20 cellular contexts compared by ENCODE assay signal in genomic region chr16:84196727-84197486, GRCh38. TPM values are rescaled to one million over a fixed set of nuclear protein-coding genes. Genes with fewer than 3 reads are reported as not detected.
A peak's percentile ranks its signal among the peaks of the same experiment; 100 is the strongest.
DNase-seq lines count a peak whose midpoint lies in the region; ATAC-seq and TF ChIP-seq lines count a peak whose summit lies in the region.
"Had no signal": no experiment of that assay in that cellular context is flagged by ENCODE, and none has a peak within 500 bp of the region (broad histone marks: within the 10 kb centered on the region; RNA-seq: fewer than 3 reads in every experiment).

No MANE protein-coding gene starts in this region.

- no peak overlapping the region for H3K9ac ChIP-seq in endodermal cell (ENCODE audit: extremely low read depth, low read length, poor library complexity, severe bottlenecking)

- no peak overlapping the region for H3K4me3 Mint-ChIP-seq in endodermal cell
- H3K4me3 Mint-ChIP-seq: activated B cell treated with CpG ODN at 0.5 μM for 24 hours; activated T-helper 17 cell treated with anti-CD3 and anti-CD28 coated beads, Interleukin-2, amount 50 U/mL, for 72 hours; HFFc6; naive thymus-derived CD8-positive, alpha-beta T cell had no signal

- H3K4me1 ChIP-seq in RWPE2 (ENCODE audit: insufficient read depth, poor library complexity, severe bottlenecking): peaks cover 10% of the 10 kb centered on the region
- no peaks in the 10 kb centered on the region for H3K4me1 ChIP-seq in endodermal cell (ENCODE audit: control insufficient read depth, insufficient read depth, low read length)
- H3K4me1 ChIP-seq: testis had no signal

- TF ChIP-seq CTCF in RWPE2 (IDR thresholded peaks at IDR 0.05; ENCODE audit: poor library complexity, severe bottlenecking) (no peak), endodermal cell (conservative IDR thresholded peaks at IDR 0.05) (no peak)

- H3K4me3 ChIP-seq in RWPE2 (ENCODE audit: severe bottlenecking): no peak overlapping the region
- H3K4me3 ChIP-seq in endodermal cell (ENCODE audit: low read length): no peak overlapping the region
- H3K4me3 ChIP-seq in skin epidermis: peak overlapping the region in 5 of 7 experiments; percentile 1 to 29 (median 28)
- H3K4me3 ChIP-seq: heart left ventricle, MG63, smooth muscle cell, testis had no signal

- ATAC-seq in RWPE2 (ENCODE audit: low read depth): peak; percentile 60
- no peak for ATAC-seq in Right ventricle myocardium superior (ENCODE audit: poor library complexity)
- ATAC-seq: activated T-helper 17 cell treated with anti-CD3 and anti-CD28 coated beads, Interleukin-2, amount 50 U/mL, for 72 hours; heart left ventricle; naive thymus-derived CD8-positive, alpha-beta T cell had no signal

- H3K36me3 ChIP-seq in RWPE2 (ENCODE audit: low read depth) (no peaks in the 10 kb centered on the region), endodermal cell (ENCODE audit: control insufficient read depth, insufficient read depth, low read length) (no peaks in the 10 kb centered on the region)
- H3K36me3 ChIP-seq: heart left ventricle, MG63 had no signal

- peaks cover 7% of the 10 kb centered on the region for H3K27me3 Mint-ChIP-seq in endodermal cell (ENCODE audit: insufficient read depth)
- H3K27me3 Mint-ChIP-seq: activated B cell treated with CpG ODN at 0.5 μM for 24 hours; activated T-helper 17 cell treated with anti-CD3 and anti-CD28 coated beads, Interleukin-2, amount 50 U/mL, for 72 hours; naive thymus-derived CD8-positive, alpha-beta T cell had no signal

- WGBS in endodermal cell (ENCODE audit: insufficient coverage in 1 of 2, insufficient read length in 1 of 2), 2 experiments: 80% methylated on average over 10 to 19 of the region's 19 CpGs

- H3K36me3 Mint-ChIP-seq in endodermal cell (ENCODE audit: low read depth): no peaks in the 10 kb centered on the region
- H3K36me3 Mint-ChIP-seq: naive thymus-derived CD8-positive, alpha-beta T cell had no signal

- H3K4me1 Mint-ChIP-seq in endodermal cell: peaks cover 22% of the 10 kb centered on the region

- no peaks in the 10 kb centered on the region for H3K27me3 ChIP-seq in RWPE2 (ENCODE audit: insufficient read depth, poor library complexity, severe bottlenecking)
- H3K27me3 ChIP-seq in endodermal cell (ENCODE audit: control insufficient read depth, insufficient read depth, low read length, poor library complexity, severe bottlenecking): no peaks in the 10 kb centered on the region
- H3K27me3 ChIP-seq: MG63, testis had no signal

- no peaks in the 10 kb centered on the region for H3K9me3 ChIP-seq in RWPE2 (ENCODE audit: severe bottlenecking)
- H3K9me3 ChIP-seq in endodermal cell (ENCODE audit: control insufficient read depth, low read length): no peaks in the 10 kb centered on the region
- H3K9me3 ChIP-seq: heart left ventricle, MG63, testis had no signal

- H3K9me3 Mint-ChIP-seq in endodermal cell: no peaks in the 10 kb centered on the region
- H3K9me3 Mint-ChIP-seq: activated B cell treated with CpG ODN at 0.5 μM for 24 hours; activated T-helper 17 cell treated with anti-CD3 and anti-CD28 coated beads, Interleukin-2, amount 50 U/mL, for 72 hours; HFFc6; naive thymus-derived CD8-positive, alpha-beta T cell had no signal

- DNase-seq in RWPE2 (ENCODE audit: low spot score): no peak
- peak; percentile 68 for DNase-seq in endodermal cell
- DNase-seq in T1000 (lab: John Stamatoyannopoulos, UW): no peak
- no peak for DNase-seq in Right ventricle myocardium superior
- DNase-seq: activated B cell treated with CpG ODN at 0.5 μM for 24 hours, caudate nucleus, heart left ventricle, HFFc6, islet precursor cell, MG63, NCI-H1694 treated with DMSO at 0.1 percent for 48 hours, T-helper 1 cell, testis had no signal

- intact Hi-C loops in Right ventricle myocardium superior (cut with DNase I): no loop called here

- H3K27ac ChIP-seq in RWPE2 (ENCODE audit: poor library complexity, severe bottlenecking) (no peak overlapping the region), endodermal cell (ENCODE audit: low read depth, low read length) (no peak overlapping the region), skin epidermis (peak overlapping the region in 17 of 21 experiments; percentile 5 to 89 (median 70))
- H3K27ac ChIP-seq: heart left ventricle, testis had no signal

- no peak overlapping the region for H3K27ac Mint-ChIP-seq in endodermal cell
- H3K27ac Mint-ChIP-seq: activated B cell treated with CpG ODN at 0.5 μM for 24 hours; activated T-helper 17 cell treated with anti-CD3 and anti-CD28 coated beads, Interleukin-2, amount 50 U/mL, for 72 hours; HFFc6; progenitor cell of endocrine pancreas had no signal

RNA-seq across cellular contexts. Expression of gene ADAD2, which starts 6.0 kb away (rescaled TPM):
- total RNA-seq in endodermal cell (not detected), Right ventricle myocardium superior (0.65 TPM)
- polyA plus RNA-seq in endodermal cell (2013, experiment 1 of 2): 0.21 TPM
- not detected for polyA plus RNA-seq in endodermal cell (2013, experiment 2 of 2)
- total RNA-seq: activated B cell treated with CpG ODN at 0.5 μM for 24 hours; activated T-helper 17 cell treated with anti-CD3 and anti-CD28 coated beads, Interleukin-2, amount 50 U/mL, for 72 hours; fibroblast of lung; G401; HFFc6; naive thymus-derived CD8-positive, alpha-beta T cell; progenitor cell of endocrine pancreas; smooth muscle cell had no signal
- polyA plus RNA-seq: fibroblast of lung, smooth muscle cell had no signal

RNA-seq across cellular contexts. Expression of gene TAF1C, which starts 10.1 kb away (rescaled TPM):
- total RNA-seq in endodermal cell (10 to 100 TPM; 92.0 to 99.8 TPM), Right ventricle myocardium superior (29.3 TPM)
- polyA plus RNA-seq in endodermal cell (2013, experiment 1 of 2): 51.8 TPM
- 37.9 TPM for polyA plus RNA-seq in endodermal cell (2013, experiment 2 of 2)

RNA-seq across cellular contexts. Expression of gene KCNG4, which starts 42.9 kb away (rescaled TPM):
- total RNA-seq in endodermal cell (not detected), Right ventricle myocardium superior (not detected)
- not detected for polyA plus RNA-seq in endodermal cell (2013, experiment 1 of 2)
- polyA plus RNA-seq in endodermal cell (2013, experiment 2 of 2): not detected
- total RNA-seq: activated B cell treated with CpG ODN at 0.5 μM for 24 hours; activated T-helper 17 cell treated with anti-CD3 and anti-CD28 coated beads, Interleukin-2, amount 50 U/mL, for 72 hours; fibroblast of lung; G401; heart left ventricle; HFFc6; naive thymus-derived CD8-positive, alpha-beta T cell; progenitor cell of endocrine pancreas; smooth muscle cell had no signal
- polyA plus RNA-seq: fibroblast of lung; heart left ventricle; naive thymus-derived CD8-positive, alpha-beta T cell; smooth muscle cell had no signal

RNA-seq across cellular contexts. Expression of gene DNAAF1, which starts 51.8 kb away (rescaled TPM):
- total RNA-seq in endodermal cell: under 1 TPM; 0.59 to 0.66 TPM
- polyA plus RNA-seq in endodermal cell (2013, experiment 1 of 2): 0.57 TPM
- 0.54 TPM for polyA plus RNA-seq in endodermal cell (2013, experiment 2 of 2)
- not detected for total RNA-seq in Right ventricle myocardium superior
- total RNA-seq: activated B cell treated with CpG ODN at 0.5 μM for 24 hours, fibroblast of lung, G401, HFFc6 had no signal
- polyA plus RNA-seq: fibroblast of lung, smooth muscle cell had no signal

RNA-seq across cellular contexts. Expression of gene HSDL1, which starts 51.9 kb away (rescaled TPM):
- 10 to 100 TPM; 49.5 to 68.3 TPM for total RNA-seq in endodermal cell
- 73.7 TPM for polyA plus RNA-seq in endodermal cell (2013, experiment 1 of 2)
- 66.8 TPM for polyA plus RNA-seq in endodermal cell (2013, experiment 2 of 2)
- 22.6 TPM for total RNA-seq in Right ventricle myocardium superior

Comparison
In these comparisons a context has a peak if more than half of its experiments do, and no peak if none do; other contexts are left out.
1. H3K27ac ChIP-seq: peak in skin epidermis (17 of 21); none in RWPE2 (single experiment) and endodermal cell (single experiment).
2. H3K4me3 ChIP-seq: peak in skin epidermis (5 of 7); none in RWPE2 (single experiment) and endodermal cell (single experiment).